In genomic region chr7:50346548-50347497, GRCh38 we compare ENCODE assay signal across 17 cellular contexts. TPM values are rescaled to one million over a fixed set of nuclear protein-coding genes. Genes with fewer than 3 reads are reported as not detected.
DNase-seq lines count a peak whose midpoint lies in the region; ATAC-seq, FAIRE-seq and TF ChIP-seq lines count a peak whose summit lies in the region.
"Had no signal": no experiment of that assay in that cellular context is flagged by ENCODE, and none has a peak within 500 bp of the region (broad histone marks: within the 10 kb centered on the region; RNA-seq: fewer than 3 reads in every experiment).

No MANE protein-coding gene starts in this region.

- H3K4me3 ChIP-seq in SK-N-MC (0 out of 2 replicates have a peak overlapping the region, but pooled peaks have one; percentile 3), epithelial cell of esophagus (ENCODE audit: low read length) (no peak overlapping the region), lower lobe of right lung (no peak overlapping the region)
- H3K4me3 ChIP-seq: left lung, SJSA1, skin epidermis had no signal

- DNase-seq in activated naive CD4-positive, alpha-beta T cell (lab: John Stamatoyannopoulos, UW), result no peak
- DNase-seq in SK-N-MC (ENCODE audit: low read depth, low spot score), result peak; percentile 67
- DNase-seq in epithelial cell of esophagus (ENCODE audit: low read depth), result peak; percentile 72
- no peak for DNase-seq in urothelium cell line (ENCODE audit: low spot score)
- no peak for DNase-seq in Kasumi-1 (lab: John Stamatoyannopoulos, UW)
- no peak for DNase-seq in lower lobe of right lung
- DNase-seq in GOT3 (lab: John Stamatoyannopoulos, UW), result no peak
- DNase-seq: activated CD4-positive, alpha-beta T cell treated with anti-CD3 and anti-CD28 coated beads, Interleukin-2, amount 50 U/mL, for 1 hour; AML-193; GDM1; glutamatergic neuron; left lung; MV-4-11; NCI-H524 treated with DMSO at 0.1 percent for 48 hours had no signal

- intact Hi-C loops in lower lobe of right lung (cut with DNase I), result no loop called here

- H3K27ac Mint-ChIP-seq in activated naive CD4-positive, alpha-beta T cell treated with anti-CD3 and anti-CD28 coated beads, Interleukin-2, amount 50 U/mL, for 24 hours, result peak overlapping the region; percentile 98

- no peak for ATAC-seq in lower lobe of right lung
- ATAC-seq: left lung had no signal

- peaks cover 28% of the 10 kb centered on the region for H3K36me3 Mint-ChIP-seq in activated naive CD4-positive, alpha-beta T cell treated with anti-CD3 and anti-CD28 coated beads, Interleukin-2, amount 50 U/mL, for 24 hours

- H3K4me1 Mint-ChIP-seq in activated naive CD4-positive, alpha-beta T cell treated with anti-CD3 and anti-CD28 coated beads, Interleukin-2, amount 50 U/mL, for 24 hours, result peaks cover 68% of the 10 kb centered on the region

- H3K9me3 Mint-ChIP-seq in activated naive CD4-positive, alpha-beta T cell treated with anti-CD3 and anti-CD28 coated beads, Interleukin-2, amount 50 U/mL, for 24 hours, result peaks cover 5% of the 10 kb centered on the region

- H3K36me3 ChIP-seq in SK-N-MC (ENCODE audit: insufficient read depth, low read length), result no peaks in the 10 kb centered on the region
- H3K36me3 ChIP-seq in lower lobe of right lung, result no peaks in the 10 kb centered on the region
- H3K36me3 ChIP-seq: left lung, SJSA1 had no signal

- H3K27me3 ChIP-seq in lower lobe of right lung (ENCODE audit: low read depth), result no peaks in the 10 kb centered on the region
- H3K27me3 ChIP-seq: left lung had no signal

- FAIRE-seq in urothelium cell line (lab: Jason Lieb, UNC), result peak; percentile 69

- H3K9me3 ChIP-seq in SK-N-MC (ENCODE audit: low read depth, low read length) (no peaks in the 10 kb centered on the region), lower lobe of right lung (no peaks in the 10 kb centered on the region)
- H3K9me3 ChIP-seq: left lung, SJSA1 had no signal

- no peak overlapping the region for H3K27ac ChIP-seq in SK-N-MC
- no peak overlapping the region for H3K27ac ChIP-seq in lower lobe of right lung
- H3K27ac ChIP-seq: SJSA1 had no signal

- TF ChIP-seq CTCF in epithelial cell of esophagus (IDR thresholded peaks at IDR 0.05; ENCODE audit: insufficient read depth, low read depth, low read length, missing control alignments) (no peak), lower lobe of right lung (IDR thresholded peaks at IDR 0.05) (no peak)

- peaks cover 15% of the 10 kb centered on the region for H3K4me1 ChIP-seq in lower lobe of right lung
- H3K4me1 ChIP-seq: SJSA1 had no signal

- H3K27me3 Mint-ChIP-seq in activated naive CD4-positive, alpha-beta T cell treated with anti-CD3 and anti-CD28 coated beads, Interleukin-2, amount 50 U/mL, for 24 hours, result no peaks in the 10 kb centered on the region

- H3K4me3 Mint-ChIP-seq in activated naive CD4-positive, alpha-beta T cell treated with anti-CD3 and anti-CD28 coated beads, Interleukin-2, amount 50 U/mL, for 24 hours, result peak overlapping the region; percentile 86

- H3K9ac ChIP-seq in SK-N-MC (ENCODE audit: insufficient read length), result no peak overlapping the region

RNA-seq across cellular contexts. Expression of gene IKZF1, which starts 42.3 kb away (rescaled TPM):
- 61.9 TPM for total RNA-seq in lower lobe of right lung
- total RNA-seq: SJSA1 had no signal

Comparison
In these comparisons a context has a peak if more than half of its experiments do, and no peak if none do; other contexts are left out.
1. DNase-seq: peak in SK-N-MC (single experiment) and epithelial cell of esophagus (single experiment); none in activated naive CD4-positive, alpha-beta T cell (0 of 4), urothelium cell line (single experiment), Kasumi-1 (0 of 2), lower lobe of right lung (single experiment) and GOT3 (single experiment).